19 cellular contexts compared by ENCODE assay signal in the genomic region with DNA sequence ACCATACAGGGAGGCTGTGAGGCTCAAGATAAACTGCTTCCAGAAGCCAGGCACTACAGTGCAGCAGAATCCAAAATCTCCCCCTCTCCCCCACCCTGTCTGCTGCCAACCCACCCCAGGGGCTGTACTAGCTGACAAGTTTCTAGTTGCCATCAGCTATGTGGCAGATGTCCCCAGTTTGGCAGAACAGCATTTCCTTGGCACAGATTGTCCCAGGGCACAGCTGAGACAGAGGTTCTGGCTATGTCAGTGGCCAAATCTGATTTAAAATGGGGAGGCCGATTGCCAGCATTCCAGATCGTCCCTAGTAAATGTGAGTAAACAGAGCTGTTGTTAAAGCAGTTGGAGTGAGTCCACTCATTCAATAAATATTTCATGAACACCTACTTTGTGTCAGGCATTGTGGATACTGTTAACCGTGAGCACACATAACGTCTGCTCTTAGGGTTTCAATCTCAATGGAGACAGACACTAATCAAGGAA. TPM values are rescaled to one million over a fixed set of nuclear protein-coding genes. Genes with fewer than 3 reads are reported as not detected.
"Had no signal": no experiment of that assay in that cellular context is flagged by ENCODE, and none has a peak within 500 bp of the region (broad histone marks: within the 10 kb centered on the region; RNA-seq: fewer than 3 reads in every experiment).

No MANE protein-coding gene starts in this region.

- H3K79me2 ChIP-seq: hepatocyte had no signal

- H3K27ac ChIP-seq: adrenal gland, cardiac muscle cell, dorsolateral prefrontal cortex, gastroesophageal sphincter, tibial artery had no signal

- H3K36me3 ChIP-seq: adrenal gland, cardiac muscle cell, gastroesophageal sphincter, tibial artery had no signal

- H3K4me2 ChIP-seq: hepatocyte had no signal

- H2AFZ ChIP-seq: hepatocyte had no signal

- H3K4me3 ChIP-seq: adrenal gland, cardiac muscle cell, dorsolateral prefrontal cortex, gastroesophageal sphincter, hepatocyte, tibial artery had no signal

- H3K4me1 ChIP-seq: adrenal gland, gastroesophageal sphincter, tibial artery had no signal

- DNase-seq: activated CD4-positive, alpha-beta memory T cell treated with anti-CD3 and anti-CD28 coated beads, Interleukin-2, amount 10 ng/mL, durations not matched to agents 7 days and 5 days; activated CD4-positive, alpha-beta T cell treated with anti-CD3 and anti-CD28 coated beads for 4 hours; activated T-cell treated with anti-CD3 and anti-CD28 coated beads, Interleukin-2, amount 50 U/mL, for 24 hours; adrenal gland; erythroblast; islet precursor cell; mesendoderm; occipital lobe; stimulated activated CD4-positive, alpha-beta T cell treated with anti-CD3 and anti-CD28 coated beads, Interleukin-12 subunit alpha, Interleukin-12 subunit beta, amount 100 ng/mL, for 4 hours; stimulated activated CD4-positive, alpha-beta T cell treated with anti-CD3 and anti-CD28 coated beads, Interleukin-2, amount 100 ng/mL, for 48 hours; stimulated activated naive B cell treated with anti-CD40 and anti-IgM and Interleukin-4, amounts not matched to agents 10 μg/mL and 1 μg/mL and 100 μg/mL, for 72 hours; tibial artery had no signal

- H3K9me3 ChIP-seq: adrenal gland had no signal

- H3K27me3 ChIP-seq: adrenal gland, cardiac muscle cell, hepatocyte had no signal

- ATAC-seq: gastroesophageal sphincter; natural killer cell treated with Interleukin-12 subunit alpha and Interleukin-12 subunit beta and Interleukin-15 and Interleukin-18, amount 100 ng/mL, for 72 hours had no signal

RNA-seq across cellular contexts. Expression of gene C3orf20, which starts 51.3 kb away (rescaled TPM):
- total RNA-seq: pulmonary artery endothelial cell had no signal
- polyA plus RNA-seq: adrenal gland, cardiac muscle cell, hepatocyte, liver had no signal
